Comparison of ENCODE assay signal across 20 cellular contexts in genomic region chr2:161332568-161332967, GRCh38.
"Had no signal": no experiment of that assay in that cellular context is flagged by ENCODE, and none has a peak within 500 bp of the region (broad histone marks: within the 10 kb centered on the region; RNA-seq: fewer than 3 reads in every experiment).

No MANE protein-coding gene starts in this region.

- H3K27ac ChIP-seq: body of pancreas, epithelial cell of prostate, foreskin keratinocyte, hepatocyte, left lung, spleen, upper lobe of left lung had no signal

- H3K4me2 ChIP-seq: hepatocyte had no signal

- DNase-seq: activated B cell treated with CpG ODN at 0.5 μM for 24 hours; activated CD4-positive, alpha-beta T cell treated with anti-CD3 and anti-CD28 coated beads for 36 hours; activated CD4-positive, alpha-beta T cell treated with anti-CD3 and anti-CD28 coated beads, Interleukin-2, amount 50 U/mL, for 4 hours; activated CD8-positive, alpha-beta memory T cell treated with anti-CD3 and anti-CD28 coated beads, Interleukin-2, amount 50 U/mL, for 48 hours; activated naive CD4-positive, alpha-beta T cell treated with Interleukin-2 at 50 U/mL for 16 hours; activated naive CD8-positive, alpha-beta T cell treated with anti-CD3 and anti-CD28 coated beads, Interleukin-2, amount 10 ng/mL, durations not matched to agents 7 days and 5 days; activated T-cell treated with anti-CD3 and anti-CD28 coated beads, Interleukin-2, amount 50 U/mL, for 4 hours; amygdala; body of pancreas; foreskin keratinocyte; immature natural killer cell; left lung; natural killer cell; spleen; stimulated activated CD4-positive, alpha-beta T cell treated with anti-CD3 and anti-CD28 coated beads, Interleukin-4, amount 100 ng/mL, for 1 hour; stimulated activated naive CD4-positive, alpha-beta T cell treated with Interleukin-2 at 50 U/mL for 16 hours; T1000; upper lobe of left lung had no signal

- H3K9me3 ChIP-seq: body of pancreas, left lung, spleen, upper lobe of left lung had no signal

- H2AFZ ChIP-seq: hepatocyte had no signal

- H3K4me3 ChIP-seq: body of pancreas, hepatocyte, left lung, spleen, upper lobe of left lung had no signal

- ATAC-seq: activated CD4-positive, alpha-beta T cell treated with anti-CD3 and anti-CD28 coated beads for 36 hours; activated T-cell treated with anti-CD3 and anti-CD28 coated beads, Interleukin-2, amount 50 U/mL, for 4 hours; body of pancreas; foreskin keratinocyte; left lung; natural killer cell had no signal

- H3K27me3 ChIP-seq: body of pancreas, foreskin keratinocyte, hepatocyte, left lung, spleen, upper lobe of left lung had no signal

- H3K36me3 ChIP-seq: left lung, upper lobe of left lung had no signal

- H3K4me1 ChIP-seq: body of pancreas, left lung, spleen, upper lobe of left lung had no signal
